ENCODE assay signal across 9 cellular contexts in genomic region chr5:119275146-119275872, GRCh38.
DNase-seq lines count a peak whose midpoint lies in the region; ATAC-seq, FAIRE-seq and TF ChIP-seq lines count a peak whose summit lies in the region.
"Had no signal": no experiment of that assay in that cellular context is flagged by ENCODE, and none has a peak within 500 bp of the region (broad histone marks: within the 10 kb centered on the region; RNA-seq: fewer than 3 reads in every experiment).

No MANE protein-coding gene starts in this region.

- ATAC-seq in HG02943 (IDR thresholded peaks at IDR 0.05; ENCODE audit: low read depth, unreplicated experiment): peak; percentile 6

- H3K27me3 Mint-ChIP-seq in immature natural killer cell (ENCODE audit: low read depth in 3 of 3): peaks cover 7 to 14% (median 7%) of the 10 kb centered on the region in 3 donors
- H3K27me3 Mint-ChIP-seq in mesothelial cell of epicardium (ENCODE audit: low read depth): no peaks in the 10 kb centered on the region

- no peak for FAIRE-seq in RCC 7860 (lab: Jason Lieb, UNC)
- FAIRE-seq: A204.1 had no signal

- H3K4me1 Mint-ChIP-seq in immature natural killer cell: peaks cover 97 to 100% of the 10 kb centered on the region in 2 donors
- peaks cover 51% of the 10 kb centered on the region for H3K4me1 Mint-ChIP-seq in mesothelial cell of epicardium

- H3K4me3 Mint-ChIP-seq in immature natural killer cell (peak overlapping the region; percentile 97 to 100 (median 99)), mesothelial cell of epicardium (no peak overlapping the region)

- H3K36me3 Mint-ChIP-seq in immature natural killer cell (no peaks in the 10 kb centered on the region), mesothelial cell of epicardium (no peaks in the 10 kb centered on the region)

- DNase-seq in SIG-M5 treated with dmso at 0.1 percent for 504 hours (lab: John Stamatoyannopoulos, UW; ENCODE audit: unreplicated experiment): peak; percentile 79
- DNase-seq in SIG-M5 (lab: John Stamatoyannopoulos, UW): no peak
- peak; percentile 45 for DNase-seq in RCC 7860 (ENCODE audit: low spot score)
- no peak for DNase-seq in immature natural killer cell
- no peak for DNase-seq in HK-2 (ENCODE audit: unreplicated experiment)
- DNase-seq in mesothelial cell of epicardium (ENCODE audit: low spot score in 2 of 2, unreplicated experiment in 2 of 2): no peak
- no peak for DNase-seq in putamen (ENCODE audit: low spot score)

- TF ChIP-seq CTCF in mesothelial cell of epicardium (IDR thresholded peaks at IDR 0.05; ENCODE audit: unreplicated experiment): no peak

- H3K27ac Mint-ChIP-seq in immature natural killer cell (peak overlapping the region; percentile 89 to 97 (median 94)), mesothelial cell of epicardium (no peak overlapping the region)

- H3K9me3 Mint-ChIP-seq in immature natural killer cell: no peaks in the 10 kb centered on the region
- no peaks in the 10 kb centered on the region for H3K9me3 Mint-ChIP-seq in mesothelial cell of epicardium

Comparison
In these comparisons a context has a peak if more than half of its experiments do, and no peak if none do; other contexts are left out.
1. DNase-seq: peak in SIG-M5 treated with dmso at 0.1 percent for 504 hours (single experiment) and RCC 7860 (single experiment); none in SIG-M5 (single experiment), immature natural killer cell (0 of 3), HK-2 (single experiment), mesothelial cell of epicardium (0 of 2) and putamen (single experiment).